Comparison of ENCODE assay signal across 11 cellular contexts in genomic region chr1:173297798-173298391, GRCh38.
A peak's percentile ranks its signal among the peaks of the same experiment; 100 is the strongest.
DNase-seq lines count a peak whose midpoint lies in the region; ATAC-seq and TF ChIP-seq lines count a peak whose summit lies in the region.
"Had no signal": no experiment of that assay in that cellular context is flagged by ENCODE, and none has a peak within 500 bp of the region (broad histone marks: within the 10 kb centered on the region; RNA-seq: fewer than 3 reads in every experiment).

No MANE protein-coding gene starts in this region.

- no peaks in the 10 kb centered on the region for H3K36me3 Mint-ChIP-seq in CD8-positive, alpha-beta T cell
- H3K36me3 Mint-ChIP-seq: IgD-negative memory B cell had no signal

- peaks cover 22% of the 10 kb centered on the region for H3K4me1 Mint-ChIP-seq in CD8-positive, alpha-beta T cell (ENCODE audit: low read depth)

- H3K27me3 ChIP-seq in CD8-positive, alpha-beta T cell (ENCODE audit: insufficient read depth, low read length) = no peaks in the 10 kb centered on the region
- H3K27me3 ChIP-seq in effector memory CD4-positive, alpha-beta T cell (replicated peaks; ENCODE audit: control insufficient read depth, insufficient read depth, low read length, poor library complexity, severe bottlenecking) = no peaks in the 10 kb centered on the region

- H3K27me3 Mint-ChIP-seq in CD8-positive, alpha-beta T cell (ENCODE audit: low read depth) = no peaks in the 10 kb centered on the region
- H3K27me3 Mint-ChIP-seq: IgD-negative memory B cell had no signal

- TF ChIP-seq CTCF in CD8-positive, alpha-beta T cell (IDR thresholded peaks at IDR 0.05) = no peak

- intact Hi-C loops in CD8-positive, alpha-beta T cell (cut with DNase I, micrococcal nuclease) = no loop called here
- intact Hi-C loops in posterior vena cava (cut with DNase I) = no loop called here

- H3K4me3 ChIP-seq in CD8-positive, alpha-beta T cell (ENCODE audit: low read depth, low read length) = no peak overlapping the region
- no peak overlapping the region for H3K4me3 ChIP-seq in effector memory CD4-positive, alpha-beta T cell (ENCODE audit: insufficient read depth, low read depth, low read length, poor library complexity, severe bottlenecking)

- DNase-seq in CD8-positive, alpha-beta T cell = no peak
- peak; percentile 50 to 61 for DNase-seq in activated T-cell treated with anti-CD3 and anti-CD28 coated beads, Interleukin-2, amount 50 U/mL, for 48 hours
- DNase-seq in dermis blood vessel endothelial cell (no peak), posterior vena cava (ENCODE audit: low spot score) (no peak), COLO829 (ENCODE audit: low spot score) (no peak)
- DNase-seq in effector memory CD4-positive, alpha-beta T cell = no peak
- DNase-seq: aorta, SHP77 treated with DMSO at 0.1 percent for 48 hours had no signal

- no peak overlapping the region for H3K4me3 Mint-ChIP-seq in CD8-positive, alpha-beta T cell

- ATAC-seq in CD8-positive, alpha-beta T cell = no peak
- peak; percentile 81 for ATAC-seq in GM19043 (IDR thresholded peaks at IDR 0.05; ENCODE audit: low read depth, unreplicated experiment)
- ATAC-seq in HG02970 (IDR thresholded peaks at IDR 0.05; ENCODE audit: low FRiP score, unreplicated experiment) = peak; percentile 67

- no peaks in the 10 kb centered on the region for H3K9me3 Mint-ChIP-seq in CD8-positive, alpha-beta T cell
- H3K9me3 Mint-ChIP-seq: IgD-negative memory B cell had no signal

- peaks cover 14% of the 10 kb centered on the region for H3K4me1 ChIP-seq in CD8-positive, alpha-beta T cell (ENCODE audit: insufficient read depth, low read length)
- peaks cover 6% of the 10 kb centered on the region for H3K4me1 ChIP-seq in effector memory CD4-positive, alpha-beta T cell (ENCODE audit: control insufficient read depth, insufficient read depth, low read length, poor library complexity, severe bottlenecking)

- H3K27ac Mint-ChIP-seq in CD8-positive, alpha-beta T cell = peak overlapping the region; percentile 62

- H3K36me3 ChIP-seq in CD8-positive, alpha-beta T cell (ENCODE audit: insufficient read depth, low read length) = no peaks in the 10 kb centered on the region
- H3K36me3 ChIP-seq in effector memory CD4-positive, alpha-beta T cell (ENCODE audit: control insufficient read depth, insufficient read depth, low read length) = no peaks in the 10 kb centered on the region

- CTCF ChIA-PET in CD8-positive, alpha-beta T cell (lab: Charles Lee) = interaction anchor here (0.5 kb wide), 1 partner anchor 772 kb away, joined by 3 read pairs; no protein-coding TSS in a partner anchor

- H3K27ac ChIP-seq in CD8-positive, alpha-beta T cell (ENCODE audit: low read depth, low read length) = no peak overlapping the region
- H3K27ac ChIP-seq in effector memory CD4-positive, alpha-beta T cell (ENCODE audit: insufficient read depth, low read length, poor library complexity, severe bottlenecking) = no peak overlapping the region

- POLR2A ChIA-PET in CD8-positive, alpha-beta T cell (lab: Charles Lee) = no interaction called here

- no peaks in the 10 kb centered on the region for H3K9me3 ChIP-seq in CD8-positive, alpha-beta T cell (ENCODE audit: low read length)
- H3K9me3 ChIP-seq in effector memory CD4-positive, alpha-beta T cell (ENCODE audit: control insufficient read depth, low read length) = no peaks in the 10 kb centered on the region

Comparison
In these comparisons a context has a peak if more than half of its experiments do, and no peak if none do; other contexts are left out.
1. DNase-seq: peak in activated T-cell treated with anti-CD3 and anti-CD28 coated beads, Interleukin-2, amount 50 U/mL, for 48 hours (2 of 2); none in CD8-positive, alpha-beta T cell (0 of 7), dermis blood vessel endothelial cell (single experiment), posterior vena cava (single experiment), effector memory CD4-positive, alpha-beta T cell (0 of 3) and COLO829 (single experiment).